ENCODE assay signal across 1 cellular context in the genomic region with DNA sequence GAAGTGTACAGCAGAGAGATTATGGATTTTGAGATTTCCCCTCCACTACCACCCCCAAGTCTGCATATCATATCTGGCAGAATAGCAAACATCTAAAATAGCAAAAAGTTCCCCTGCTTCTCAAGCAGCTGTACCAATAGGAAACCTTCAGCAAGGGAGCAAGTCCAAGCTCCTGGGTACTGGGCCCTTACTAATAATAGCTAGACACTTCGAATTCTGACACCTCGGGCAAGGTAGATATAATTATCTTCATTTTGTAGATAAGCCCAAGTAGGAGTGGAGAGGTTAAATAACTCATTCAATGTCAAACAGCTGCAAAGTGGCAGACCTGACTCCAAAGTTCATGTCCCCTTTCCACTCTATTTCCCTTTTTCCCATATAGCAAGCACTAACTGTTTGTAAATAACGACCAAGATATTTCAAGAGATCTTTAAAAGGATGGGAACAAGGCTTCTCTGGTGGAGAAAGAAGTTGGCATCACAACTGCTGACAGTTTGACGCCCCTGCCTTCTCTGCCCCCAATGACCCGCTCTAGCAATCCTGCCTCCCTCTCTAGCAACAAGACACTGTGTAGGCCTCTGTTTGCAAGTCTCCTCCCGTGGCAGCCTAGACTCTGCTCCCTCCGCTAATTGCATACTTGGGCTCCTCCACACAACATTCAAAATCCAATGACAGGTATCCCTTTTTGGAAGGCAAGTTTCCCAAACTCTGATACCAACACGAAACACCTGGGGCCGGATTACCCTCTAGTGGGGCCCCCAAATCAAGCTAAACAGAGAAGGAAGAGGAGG.
TF ChIP-seq lines count a peak whose summit lies in the region.

No MANE protein-coding gene starts in this region.

TF ChIP-seq in HepG2, 621 proteins besides CTCF, POLR2A, EP300 and RAD21 (continued from another document):
- TF ChIP-seq PATZ1 (CRISPR knock-in tag; IDR thresholded peaks at IDR 0.05): peak; percentile 49; the same call in 1 of the 2 replicates
- TF ChIP-seq NR1H2 (CRISPR knock-in tag; IDR thresholded peaks at IDR 0.05; ENCODE audit: borderline replicate concordance, low read depth): no peak
- TF ChIP-seq UBTF (CRISPR knock-in tag; IDR thresholded peaks at IDR 0.05): no peak
- TF ChIP-seq, protein P1, sequence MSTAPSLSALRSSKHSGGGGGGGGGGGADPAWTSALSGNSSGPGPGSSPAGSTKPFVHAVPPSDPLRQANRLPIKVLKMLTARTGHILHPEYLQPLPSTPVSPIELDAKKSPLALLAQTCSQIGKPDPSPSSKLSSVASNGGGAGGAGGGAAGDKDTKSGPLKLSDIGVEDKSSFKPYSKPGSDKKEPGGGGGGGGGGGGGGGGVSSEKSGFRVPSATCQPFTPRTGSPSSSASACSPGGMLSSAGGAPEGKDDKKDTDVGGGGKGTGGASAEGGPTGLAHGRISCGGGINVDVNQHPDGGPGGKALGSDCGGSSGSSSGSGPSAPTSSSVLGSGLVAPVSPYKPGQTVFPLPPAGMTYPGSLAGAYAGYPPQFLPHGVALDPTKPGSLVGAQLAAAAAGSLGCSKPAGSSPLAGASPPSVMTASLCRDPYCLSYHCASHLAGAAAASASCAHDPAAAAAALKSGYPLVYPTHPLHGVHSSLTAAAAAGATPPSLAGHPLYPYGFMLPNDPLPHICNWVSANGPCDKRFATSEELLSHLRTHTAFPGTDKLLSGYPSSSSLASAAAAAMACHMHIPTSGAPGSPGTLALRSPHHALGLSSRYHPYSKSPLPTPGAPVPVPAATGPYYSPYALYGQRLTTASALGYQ (CRISPR knock-in tag; IDR thresholded peaks at IDR 0.05): no peak
- no peak for TF ChIP-seq CREB1 (IDR thresholded peaks at IDR 0.05)
- TF ChIP-seq CREB1 (CRISPR knock-in tag; IDR thresholded peaks at IDR 0.05): peak; percentile 33; the same call in 1 of the 2 replicates
- TF ChIP-seq HOXA7 (CRISPR knock-in tag; IDR thresholded peaks at IDR 0.05): no peak
- no peak for TF ChIP-seq AKAP8 (CRISPR knock-in tag; IDR thresholded peaks at IDR 0.05)
- no peak for TF ChIP-seq ZSCAN30 (CRISPR knock-in tag; IDR thresholded peaks at IDR 0.05)
- no peak for TF ChIP-seq KDM2A (CRISPR knock-in tag; IDR thresholded peaks at IDR 0.05; ENCODE audit: borderline replicate concordance, low read depth)
- 0 out of 2 replicates have a peak, but pooled peaks have one; percentile 38 for TF ChIP-seq TMF1 (CRISPR knock-in tag; IDR thresholded peaks at IDR 0.05; ENCODE audit: low read depth)
- no peak for TF ChIP-seq REXO4 (CRISPR knock-in tag; IDR thresholded peaks at IDR 0.05; ENCODE audit: borderline replicate concordance)
- 0 out of 2 replicates have a peak, but pooled peaks have one; percentile 28 for TF ChIP-seq LCORL (IDR thresholded peaks at IDR 0.05)
- TF ChIP-seq LCORL (CRISPR knock-in tag; IDR thresholded peaks at IDR 0.05): no peak
- TF ChIP-seq ZNF20 (CRISPR knock-in tag; IDR thresholded peaks at IDR 0.05): 0 out of 2 replicates have a peak, but pooled peaks have one; percentile 5
- TF ChIP-seq ZBTB7B (CRISPR knock-in tag; IDR thresholded peaks at IDR 0.05): no peak; the same call in 1 of the 2 replicates
- TF ChIP-seq, protein P2, sequence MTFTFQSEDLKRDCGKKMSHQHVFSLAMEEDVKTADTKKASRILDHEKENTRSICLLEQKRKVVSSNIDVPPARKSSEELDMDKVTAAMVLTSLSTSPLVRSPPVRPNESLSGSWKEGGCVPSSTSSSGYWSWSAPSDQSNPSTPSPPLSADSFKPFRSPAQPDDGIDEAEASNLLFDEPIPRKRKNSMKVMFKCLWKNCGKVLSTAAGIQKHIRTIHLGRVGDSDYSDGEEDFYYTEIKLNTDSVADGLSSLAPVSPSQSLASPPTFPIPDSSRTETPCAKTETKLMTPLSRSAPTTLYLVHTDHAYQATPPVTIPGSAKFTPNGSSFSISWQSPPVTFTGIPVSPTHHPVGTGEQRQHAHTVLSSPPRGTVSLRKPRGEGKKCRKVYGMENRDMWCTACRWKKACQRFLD (CRISPR knock-in tag; IDR thresholded peaks at IDR 0.05; ENCODE audit: borderline replicate concordance): no peak
- TF ChIP-seq NAIF1 (CRISPR knock-in tag; IDR thresholded peaks at IDR 0.05; ENCODE audit: borderline replicate concordance): 0 out of 2 replicates have a peak, but pooled peaks have one; percentile 0
- TF ChIP-seq ZNF232 (CRISPR knock-in tag; IDR thresholded peaks at IDR 0.05; ENCODE audit: borderline replicate concordance): peak; percentile 76; the same call in 1 of the 2 replicates
- TF ChIP-seq NR2F6 (IDR thresholded peaks at IDR 0.05): peak; percentile 8; the same call in 1 of the 2 replicates
- TF ChIP-seq NR2F6 (CRISPR knock-in tag; IDR thresholded peaks at IDR 0.05): no peak
- TF ChIP-seq, protein P3, sequence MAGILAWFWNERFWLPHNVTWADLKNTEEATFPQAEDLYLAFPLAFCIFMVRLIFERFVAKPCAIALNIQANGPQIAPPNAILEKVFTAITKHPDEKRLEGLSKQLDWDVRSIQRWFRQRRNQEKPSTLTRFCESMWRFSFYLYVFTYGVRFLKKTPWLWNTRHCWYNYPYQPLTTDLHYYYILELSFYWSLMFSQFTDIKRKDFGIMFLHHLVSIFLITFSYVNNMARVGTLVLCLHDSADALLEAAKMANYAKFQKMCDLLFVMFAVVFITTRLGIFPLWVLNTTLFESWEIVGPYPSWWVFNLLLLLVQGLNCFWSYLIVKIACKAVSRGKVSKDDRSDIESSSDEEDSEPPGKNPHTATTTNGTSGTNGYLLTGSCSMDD (CRISPR knock-in tag; IDR thresholded peaks at IDR 0.05): no peak
- TF ChIP-seq ZNF484 (CRISPR knock-in tag; IDR thresholded peaks at IDR 0.05; ENCODE audit: borderline replicate concordance, low read depth): no peak
- TF ChIP-seq, protein P4, sequence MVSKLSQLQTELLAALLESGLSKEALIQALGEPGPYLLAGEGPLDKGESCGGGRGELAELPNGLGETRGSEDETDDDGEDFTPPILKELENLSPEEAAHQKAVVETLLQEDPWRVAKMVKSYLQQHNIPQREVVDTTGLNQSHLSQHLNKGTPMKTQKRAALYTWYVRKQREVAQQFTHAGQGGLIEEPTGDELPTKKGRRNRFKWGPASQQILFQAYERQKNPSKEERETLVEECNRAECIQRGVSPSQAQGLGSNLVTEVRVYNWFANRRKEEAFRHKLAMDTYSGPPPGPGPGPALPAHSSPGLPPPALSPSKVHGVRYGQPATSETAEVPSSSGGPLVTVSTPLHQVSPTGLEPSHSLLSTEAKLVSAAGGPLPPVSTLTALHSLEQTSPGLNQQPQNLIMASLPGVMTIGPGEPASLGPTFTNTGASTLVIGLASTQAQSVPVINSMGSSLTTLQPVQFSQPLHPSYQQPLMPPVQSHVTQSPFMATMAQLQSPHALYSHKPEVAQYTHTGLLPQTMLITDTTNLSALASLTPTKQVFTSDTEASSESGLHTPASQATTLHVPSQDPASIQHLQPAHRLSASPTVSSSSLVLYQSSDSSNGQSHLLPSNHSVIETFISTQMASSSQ (IDR thresholded peaks at IDR 0.05; ENCODE audit: low read depth): no peak
- TF ChIP-seq, protein P4 (CRISPR knock-in tag; IDR thresholded peaks at IDR 0.05; ENCODE audit: borderline replicate concordance): no peak
- no peak for TF ChIP-seq HMG20A (CRISPR knock-in tag; IDR thresholded peaks at IDR 0.05; ENCODE audit: borderline replicate concordance)
- TF ChIP-seq ZNF281 (CRISPR knock-in tag; IDR thresholded peaks at IDR 0.05; ENCODE audit: borderline replicate concordance): 0 out of 2 replicates have a peak, but pooled peaks have one; percentile 12
- no peak for TF ChIP-seq ZNF562 (CRISPR knock-in tag; IDR thresholded peaks at IDR 0.05; ENCODE audit: borderline replicate concordance)
- no peak for TF ChIP-seq ZNF580 (CRISPR knock-in tag; IDR thresholded peaks at IDR 0.05; ENCODE audit: borderline replicate concordance, low read depth)
- no peak for TF ChIP-seq RXRB (CRISPR knock-in tag; IDR thresholded peaks at IDR 0.05; ENCODE audit: borderline replicate concordance)
- TF ChIP-seq, protein P5, sequence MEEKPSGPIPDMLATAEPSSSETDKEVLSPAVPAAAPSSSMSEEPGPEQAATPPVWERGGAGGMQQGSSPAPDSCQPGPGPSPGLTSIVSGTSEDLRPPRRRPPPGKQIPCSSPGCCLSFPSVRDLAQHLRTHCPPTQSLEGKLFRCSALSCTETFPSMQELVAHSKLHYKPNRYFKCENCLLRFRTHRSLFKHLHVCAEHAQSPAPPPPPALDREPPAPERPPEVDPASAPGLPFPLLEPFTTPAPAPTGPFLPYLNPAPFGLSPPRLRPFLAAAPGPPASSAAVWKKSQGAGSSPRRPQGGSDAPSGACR (CRISPR knock-in tag; IDR thresholded peaks at IDR 0.05): no peak
- no peak for TF ChIP-seq SIX4 (CRISPR knock-in tag; IDR thresholded peaks at IDR 0.05)
- 0 out of 2 replicates have a peak, but pooled peaks have one; percentile 70 for TF ChIP-seq ZNF605 (CRISPR knock-in tag; IDR thresholded peaks at IDR 0.05)
- TF ChIP-seq ZNF660 (CRISPR knock-in tag; IDR thresholded peaks at IDR 0.05; ENCODE audit: borderline replicate concordance, low read depth): no peak
